In the genomic region with DNA sequence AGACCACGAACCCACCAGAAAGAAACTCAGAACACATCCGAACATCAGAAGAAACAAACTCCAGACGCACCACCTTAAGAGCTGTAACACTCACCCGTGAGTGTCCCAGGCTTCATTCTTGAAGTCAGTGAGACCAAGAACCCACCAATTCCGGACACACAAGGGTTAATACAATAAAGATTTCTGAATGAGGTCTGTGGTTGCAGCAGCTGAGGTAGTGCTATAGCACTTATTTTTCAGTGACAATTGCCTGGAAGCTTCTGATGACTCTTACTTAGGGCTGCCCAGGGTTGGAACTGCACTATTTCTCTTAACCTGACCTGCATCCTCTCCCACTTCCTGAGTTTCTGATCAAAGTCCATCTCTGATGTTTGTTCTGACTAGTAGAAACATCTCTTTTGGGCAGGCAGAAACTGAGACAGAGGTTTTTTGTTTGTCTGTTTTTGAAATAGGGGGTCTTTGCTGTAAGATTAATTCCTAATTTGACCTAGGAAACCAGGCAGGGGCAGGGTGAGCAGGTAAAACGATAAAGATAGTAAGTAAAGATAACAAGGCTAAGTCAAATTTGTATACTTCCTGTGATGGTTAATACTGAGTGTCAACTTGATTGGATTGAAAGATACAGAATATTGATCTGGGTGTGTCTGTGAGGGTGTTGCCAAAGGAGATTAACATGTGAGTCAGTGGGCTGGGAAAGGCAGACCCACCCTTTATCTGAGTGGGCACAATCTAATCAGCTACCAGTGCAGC, we compare ENCODE assay signal across 9 cellular contexts.
A peak's percentile ranks its signal among the peaks of the same experiment; 100 is the strongest.
DNase-seq lines count a peak whose midpoint lies in the region; TF ChIP-seq lines count a peak whose summit lies in the region.
"Had no signal": no experiment of that assay in that cellular context is flagged by ENCODE, and none has a peak within 500 bp of the region (broad histone marks: within the 10 kb centered on the region; RNA-seq: fewer than 3 reads in every experiment).

No MANE protein-coding gene starts in this region.

- H3K27ac Mint-ChIP-seq in stimulated activated naive CD8-positive, alpha-beta T cell treated with anti-CD3 and anti-CD28 coated beads, Interleukin-15, Interleukin-2, amounts not matched to agents 100 ng/mL and 50 ng/mL, for 24 hours: peak overlapping the region; percentile 46

- no peaks in the 10 kb centered on the region for H3K36me3 Mint-ChIP-seq in stimulated activated naive CD8-positive, alpha-beta T cell treated with anti-CD3 and anti-CD28 coated beads, Interleukin-15, Interleukin-2, amounts not matched to agents 100 ng/mL and 50 ng/mL, for 24 hours (ENCODE audit: low read depth)

- no peaks in the 10 kb centered on the region for H3K27me3 Mint-ChIP-seq in stimulated activated naive CD8-positive, alpha-beta T cell treated with anti-CD3 and anti-CD28 coated beads, Interleukin-15, Interleukin-2, amounts not matched to agents 100 ng/mL and 50 ng/mL, for 24 hours

- no peak overlapping the region for H3K4me3 ChIP-seq in brain microvascular endothelial cell (ENCODE audit: low read depth, low read length)
- H3K4me3 ChIP-seq: BLaER1 had no signal

- no peaks in the 10 kb centered on the region for H3K9me3 Mint-ChIP-seq in stimulated activated naive CD8-positive, alpha-beta T cell treated with anti-CD3 and anti-CD28 coated beads, Interleukin-15, Interleukin-2, amounts not matched to agents 100 ng/mL and 50 ng/mL, for 24 hours

- TF ChIP-seq CTCF in brain microvascular endothelial cell (IDR thresholded peaks at IDR 0.05; ENCODE audit: low read depth, low read length, missing control alignments): no peak

- peak overlapping the region; percentile 61 for H3K4me3 Mint-ChIP-seq in stimulated activated naive CD8-positive, alpha-beta T cell treated with anti-CD3 and anti-CD28 coated beads, Interleukin-15, Interleukin-2, amounts not matched to agents 100 ng/mL and 50 ng/mL, for 24 hours

- H3K4me1 Mint-ChIP-seq in stimulated activated naive CD8-positive, alpha-beta T cell treated with anti-CD3 and anti-CD28 coated beads, Interleukin-15, Interleukin-2, amounts not matched to agents 100 ng/mL and 50 ng/mL, for 24 hours (ENCODE audit: low read depth): peaks cover 49% of the 10 kb centered on the region

- in situ Hi-C loops in brain microvascular endothelial cell (cut with HindIII; ENCODE audit: low pct_ligation_motif_present, low sequenced_read_pairs): no loop called here

- H3K36me3 ChIP-seq in brain microvascular endothelial cell (replicated peaks): no peaks in the 10 kb centered on the region
- H3K36me3 ChIP-seq: BLaER1 had no signal

- DNase-seq in activated naive CD4-positive, alpha-beta T cell treated with Interleukin-2 at 50 U/mL for 16 hours: peak; percentile 11
- no peak for DNase-seq in activated naive CD4-positive, alpha-beta T cell treated with anti-CD3 and anti-CD28 coated beads, Interleukin-2, amount 50 U/mL, for 16 hours
- DNase-seq in LHCN-M2 (ENCODE audit: low read depth) (peak; percentile 64), brain microvascular endothelial cell (peak; percentile 36), GM19240 (ENCODE audit: insufficient read length, low spot score) (no peak), cardiac septum (ENCODE audit: low spot score) (no peak), head of caudate nucleus (no peak)

- intact Hi-C loops in cardiac septum (cut with DNase I): no loop called here
- intact Hi-C loops in head of caudate nucleus (cut with DNase I): no loop called here

- no peaks in the 10 kb centered on the region for H3K27me3 ChIP-seq in brain microvascular endothelial cell (replicated peaks)
- H3K27me3 ChIP-seq: BLaER1 had no signal

- H3K27ac ChIP-seq in brain microvascular endothelial cell: no peak overlapping the region
- H3K27ac ChIP-seq: BLaER1 had no signal

Comparison
In these comparisons a context has a peak if more than half of its experiments do, and no peak if none do; other contexts are left out.
1. DNase-seq: peak in activated naive CD4-positive, alpha-beta T cell treated with Interleukin-2 at 50 U/mL for 16 hours (single experiment), LHCN-M2 (single experiment) and brain microvascular endothelial cell (single experiment); none in activated naive CD4-positive, alpha-beta T cell treated with anti-CD3 and anti-CD28 coated beads, Interleukin-2, amount 50 U/mL, for 16 hours (single experiment), GM19240 (single experiment), cardiac septum (single experiment) and head of caudate nucleus (0 of 42).